ENCODE assay signal across 2 cellular contexts in genomic region chr4:145852256-145852839, GRCh38.
TF ChIP-seq lines count a peak whose summit lies in the region.

No MANE protein-coding gene starts in this region.

TF ChIP-seq in GM23338, 12 proteins besides CTCF, POLR2A, EP300 and RAD21 (continued from another document):
- TF ChIP-seq STAT1 (IDR thresholded peaks at IDR 0.05; ENCODE audit: unreplicated experiment) (no peak), CREB1 (CRISPR knock-in tag; IDR thresholded peaks at IDR 0.05; ENCODE audit: low read depth) (no peak)
- TF ChIP-seq, protein P1, sequence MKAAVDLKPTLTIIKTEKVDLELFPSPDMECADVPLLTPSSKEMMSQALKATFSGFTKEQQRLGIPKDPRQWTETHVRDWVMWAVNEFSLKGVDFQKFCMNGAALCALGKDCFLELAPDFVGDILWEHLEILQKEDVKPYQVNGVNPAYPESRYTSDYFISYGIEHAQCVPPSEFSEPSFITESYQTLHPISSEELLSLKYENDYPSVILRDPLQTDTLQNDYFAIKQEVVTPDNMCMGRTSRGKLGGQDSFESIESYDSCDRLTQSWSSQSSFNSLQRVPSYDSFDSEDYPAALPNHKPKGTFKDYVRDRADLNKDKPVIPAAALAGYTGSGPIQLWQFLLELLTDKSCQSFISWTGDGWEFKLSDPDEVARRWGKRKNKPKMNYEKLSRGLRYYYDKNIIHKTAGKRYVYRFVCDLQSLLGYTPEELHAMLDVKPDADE (IDR thresholded peaks at IDR 0.05): no peak
- TF ChIP-seq, protein P2, sequence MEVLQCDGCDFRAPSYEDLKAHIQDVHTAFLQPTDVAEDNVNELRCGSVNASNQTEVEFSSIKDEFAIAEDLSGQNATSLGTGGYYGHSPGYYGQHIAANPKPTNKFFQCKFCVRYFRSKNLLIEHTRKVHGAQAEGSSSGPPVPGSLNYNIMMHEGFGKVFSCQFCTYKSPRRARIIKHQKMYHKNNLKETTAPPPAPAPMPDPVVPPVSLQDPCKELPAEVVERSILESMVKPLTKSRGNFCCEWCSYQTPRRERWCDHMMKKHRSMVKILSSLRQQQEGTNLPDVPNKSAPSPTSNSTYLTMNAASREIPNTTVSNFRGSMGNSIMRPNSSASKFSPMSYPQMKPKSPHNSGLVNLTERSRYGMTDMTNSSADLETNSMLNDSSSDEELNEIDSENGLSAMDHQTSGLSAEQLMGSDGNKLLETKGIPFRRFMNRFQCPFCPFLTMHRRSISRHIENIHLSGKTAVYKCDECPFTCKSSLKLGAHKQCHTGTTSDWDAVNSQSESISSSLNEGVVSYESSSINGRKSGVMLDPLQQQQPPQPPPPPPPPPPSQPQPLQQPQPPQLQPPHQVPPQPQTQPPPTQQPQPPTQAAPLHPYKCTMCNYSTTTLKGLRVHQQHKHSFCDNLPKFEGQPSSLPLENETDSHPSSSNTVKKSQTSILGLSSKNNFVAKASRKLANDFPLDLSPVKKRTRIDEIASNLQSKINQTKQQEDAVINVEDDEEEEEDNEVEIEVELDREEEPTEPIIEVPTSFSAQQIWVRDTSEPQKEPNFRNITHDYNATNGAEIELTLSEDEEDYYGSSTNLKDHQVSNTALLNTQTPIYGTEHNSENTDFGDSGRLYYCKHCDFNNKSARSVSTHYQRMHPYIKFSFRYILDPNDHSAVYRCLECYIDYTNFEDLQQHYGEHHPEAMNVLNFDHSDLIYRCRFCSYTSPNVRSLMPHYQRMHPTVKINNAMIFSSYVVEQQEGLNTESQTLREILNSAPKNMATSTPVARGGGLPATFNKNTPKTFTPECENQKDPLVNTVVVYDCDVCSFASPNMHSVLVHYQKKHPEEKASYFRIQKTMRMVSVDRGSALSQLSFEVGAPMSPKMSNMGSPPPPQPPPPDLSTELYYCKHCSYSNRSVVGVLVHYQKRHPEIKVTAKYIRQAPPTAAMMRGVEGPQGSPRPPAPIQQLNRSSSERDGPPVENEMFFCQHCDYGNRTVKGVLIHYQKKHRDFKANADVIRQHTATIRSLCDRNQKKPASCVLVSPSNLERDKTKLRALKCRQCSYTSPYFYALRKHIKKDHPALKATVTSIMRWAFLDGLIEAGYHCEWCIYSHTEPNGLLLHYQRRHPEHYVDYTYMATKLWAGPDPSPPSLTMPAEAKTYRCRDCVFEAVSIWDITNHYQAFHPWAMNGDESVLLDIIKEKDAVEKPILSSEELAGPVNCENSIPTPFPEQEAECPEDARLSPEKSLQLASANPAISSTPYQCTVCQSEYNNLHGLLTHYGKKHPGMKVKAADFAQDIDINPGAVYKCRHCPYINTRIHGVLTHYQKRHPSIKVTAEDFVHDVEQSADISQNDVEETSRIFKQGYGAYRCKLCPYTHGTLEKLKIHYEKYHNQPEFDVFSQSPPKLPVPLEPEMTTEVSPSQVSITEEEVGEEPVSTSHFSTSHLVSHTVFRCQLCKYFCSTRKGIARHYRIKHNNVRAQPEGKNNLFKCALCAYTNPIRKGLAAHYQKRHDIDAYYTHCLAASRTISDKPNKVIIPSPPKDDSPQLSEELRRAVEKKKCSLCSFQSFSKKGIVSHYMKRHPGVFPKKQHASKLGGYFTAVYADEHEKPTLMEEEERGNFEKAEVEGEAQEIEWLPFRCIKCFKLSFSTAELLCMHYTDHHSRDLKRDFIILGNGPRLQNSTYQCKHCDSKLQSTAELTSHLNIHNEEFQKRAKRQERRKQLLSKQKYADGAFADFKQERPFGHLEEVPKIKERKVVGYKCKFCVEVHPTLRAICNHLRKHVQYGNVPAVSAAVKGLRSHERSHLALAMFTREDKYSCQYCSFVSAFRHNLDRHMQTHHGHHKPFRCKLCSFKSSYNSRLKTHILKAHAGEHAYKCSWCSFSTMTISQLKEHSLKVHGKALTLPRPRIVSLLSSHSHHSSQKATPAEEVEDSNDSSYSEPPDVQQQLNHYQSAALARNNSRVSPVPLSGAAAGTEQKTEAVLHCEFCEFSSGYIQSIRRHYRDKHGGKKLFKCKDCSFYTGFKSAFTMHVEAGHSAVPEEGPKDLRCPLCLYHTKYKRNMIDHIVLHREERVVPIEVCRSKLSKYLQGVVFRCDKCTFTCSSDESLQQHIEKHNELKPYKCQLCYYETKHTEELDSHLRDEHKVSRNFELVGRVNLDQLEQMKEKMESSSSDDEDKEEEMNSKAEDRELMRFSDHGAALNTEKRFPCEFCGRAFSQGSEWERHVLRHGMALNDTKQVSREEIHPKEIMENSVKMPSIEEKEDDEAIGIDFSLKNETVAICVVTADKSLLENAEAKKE (CRISPR knock-in tag; IDR thresholded peaks at IDR 0.05): no peak

TF ChIP-seq in WTC11, 78 proteins besides CTCF, POLR2A, EP300 and RAD21 (continued from another document):
- TF ChIP-seq E2F5 (CRISPR knock-in tag; IDR thresholded peaks at IDR 0.05): no peak
- TF ChIP-seq MXD4 (CRISPR knock-in tag; IDR thresholded peaks at IDR 0.05; ENCODE audit: borderline replicate concordance): no peak
- TF ChIP-seq FOXP1 (CRISPR knock-in tag; IDR thresholded peaks at IDR 0.05; ENCODE audit: borderline replicate concordance): no peak
- TF ChIP-seq EMX1 (CRISPR knock-in tag; IDR thresholded peaks at IDR 0.05): no peak
- no peak for TF ChIP-seq ELF4 (CRISPR knock-in tag; IDR thresholded peaks at IDR 0.05; ENCODE audit: low read depth)
- no peak for TF ChIP-seq CBFB (CRISPR knock-in tag; IDR thresholded peaks at IDR 0.05; ENCODE audit: low read depth)
- TF ChIP-seq ZNF317 (CRISPR knock-in tag; IDR thresholded peaks at IDR 0.05; ENCODE audit: borderline replicate concordance, low read depth): no peak
- no peak for TF ChIP-seq CDX4 (CRISPR knock-in tag; IDR thresholded peaks at IDR 0.05; ENCODE audit: borderline replicate concordance)
- no peak for TF ChIP-seq ZNF671 (CRISPR knock-in tag; IDR thresholded peaks at IDR 0.05)
- TF ChIP-seq ZNF219 (CRISPR knock-in tag; IDR thresholded peaks at IDR 0.05; ENCODE audit: borderline replicate concordance): no peak
- TF ChIP-seq ATF2 (CRISPR knock-in tag; IDR thresholded peaks at IDR 0.05; ENCODE audit: borderline replicate concordance, low read depth): no peak
- TF ChIP-seq RORB (CRISPR knock-in tag; IDR thresholded peaks at IDR 0.05): no peak
- TF ChIP-seq, protein P3, sequence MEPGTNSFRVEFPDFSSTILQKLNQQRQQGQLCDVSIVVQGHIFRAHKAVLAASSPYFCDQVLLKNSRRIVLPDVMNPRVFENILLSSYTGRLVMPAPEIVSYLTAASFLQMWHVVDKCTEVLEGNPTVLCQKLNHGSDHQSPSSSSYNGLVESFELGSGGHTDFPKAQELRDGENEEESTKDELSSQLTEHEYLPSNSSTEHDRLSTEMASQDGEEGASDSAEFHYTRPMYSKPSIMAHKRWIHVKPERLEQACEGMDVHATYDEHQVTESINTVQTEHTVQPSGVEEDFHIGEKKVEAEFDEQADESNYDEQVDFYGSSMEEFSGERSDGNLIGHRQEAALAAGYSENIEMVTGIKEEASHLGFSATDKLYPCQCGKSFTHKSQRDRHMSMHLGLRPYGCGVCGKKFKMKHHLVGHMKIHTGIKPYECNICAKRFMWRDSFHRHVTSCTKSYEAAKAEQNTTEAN (CRISPR knock-in tag; IDR thresholded peaks at IDR 0.05): no peak
- TF ChIP-seq ZNF138 (CRISPR knock-in tag; conservative IDR thresholded peaks at IDR 0.05): no peak
- TF ChIP-seq JUN (CRISPR knock-in tag; IDR thresholded peaks at IDR 0.05): no peak
- no peak for TF ChIP-seq HMGA2 (CRISPR knock-in tag; IDR thresholded peaks at IDR 0.05)
